22 cellular contexts compared by ENCODE assay signal in genomic region chr9:16752615-16753014, GRCh38.
"Had no signal": no experiment of that assay in that cellular context is flagged by ENCODE, and none has a peak within 500 bp of the region (broad histone marks: within the 10 kb centered on the region; RNA-seq: fewer than 3 reads in every experiment).

No MANE protein-coding gene starts in this region.

- H3K4me3 ChIP-seq: dorsolateral prefrontal cortex, hepatocyte, left ventricle myocardium inferior, lower lobe of right lung, pancreas, spleen, tibial artery, upper lobe of left lung, uterus had no signal

- H3K36me3 ChIP-seq: left ventricle myocardium inferior, lower lobe of right lung, pancreas, spleen, tibial artery, upper lobe of left lung, uterus had no signal

- H3K4me1 ChIP-seq: foreskin keratinocyte, left ventricle myocardium inferior, lower lobe of right lung, pancreas, spleen, tibial artery, upper lobe of left lung, uterus had no signal

- H3K9me3 ChIP-seq: left ventricle myocardium inferior, lower lobe of right lung, pancreas, spleen, tibial artery, upper lobe of left lung, uterus had no signal

- H3K27ac ChIP-seq: dorsolateral prefrontal cortex, foreskin keratinocyte, hepatocyte, left ventricle myocardium inferior, lower lobe of right lung, pancreas, spleen, tibial artery, upper lobe of left lung, uterus had no signal

- H3K27me3 ChIP-seq: foreskin keratinocyte, hepatocyte, pancreas, spleen, tibial artery, upper lobe of left lung, uterus had no signal

- DNase-seq: cortex of kidney; dorsolateral prefrontal cortex; effector CD8-positive, alpha-beta T cell; foreskin keratinocyte; head of caudate nucleus; kidney; left cardiac atrium; left ventricle myocardium inferior; lower lobe of right lung; midbrain; occipital lobe; pancreas; right cardiac atrium; spleen; stimulated activated CD4-positive, alpha-beta T cell treated with anti-CD3 and anti-CD28 coated beads, Interleukin-15, amount 100 ng/mL, for 24 hours; stimulated activated CD4-positive, alpha-beta T cell treated with anti-CD3 and anti-CD28 coated beads, Interleukin-1b, Interleukin-23, amount 100 ng/mL, for 48 hours; stimulated activated CD4-positive, alpha-beta T cell treated with anti-CD3 and anti-CD28 coated beads, Interleukin-4, amount 100 ng/mL, for 24 hours; tibial artery; upper lobe of left lung; uterus had no signal

- H2AFZ ChIP-seq: hepatocyte had no signal

- H3K4me2 ChIP-seq: hepatocyte had no signal

- ATAC-seq: foreskin keratinocyte; lower lobe of right lung; pancreas; right cardiac atrium; stimulated activated memory B cell treated with anti-CD40 and anti-IgM and Interleukin-4, amounts not matched to agents 10 μg/mL and 1 μg/mL and 100 μg/mL, for 72 hours had no signal
